In genomic region chr7:136938476-136938875, GRCh38 we compare ENCODE assay signal across 28 cellular contexts.
"Had no signal": no experiment of that assay in that cellular context is flagged by ENCODE, and none has a peak within 500 bp of the region (broad histone marks: within the 10 kb centered on the region; RNA-seq: fewer than 3 reads in every experiment).

No MANE protein-coding gene starts in this region.

- ATAC-seq: activated CD8-positive, alpha-beta memory T cell treated with anti-CD3 and anti-CD28 coated beads, Interleukin-2, amount 10 ng/mL, durations not matched to agents 7 days and 5 days; activated naive CD4-positive, alpha-beta T cell treated with anti-CD3 and anti-CD28 coated beads, Interleukin-2, amount 50 U/mL, for 72 hours; activated T-cell treated with anti-CD3 and anti-CD28 coated beads, Interleukin-2, amount 50 U/mL, for 72 hours; activated T-helper 17 cell treated with anti-CD3 and anti-CD28 coated beads, Interleukin-2, amount 50 U/mL, for 72 hours; body of pancreas; K562; Panc1; SK-N-SH treated with all-trans-retinoic acid at 6 μM for 48 hours; T-cell had no signal

- H3K27ac ChIP-seq: adrenal gland, body of pancreas, breast epithelium, WERI-Rb-1 had no signal

- H3K4me1 Mint-ChIP-seq: activated CD4-positive, alpha-beta memory T cell treated with anti-CD3 and anti-CD28 coated beads, Interleukin-2, amount 10 ng/mL, durations not matched to agents 7 days and 5 days; activated CD8-positive, alpha-beta memory T cell treated with anti-CD3 and anti-CD28 coated beads, Interleukin-2, amount 10 ng/mL, durations not matched to agents 7 days and 5 days; activated T-helper 17 cell treated with anti-CD3 and anti-CD28 coated beads, Interleukin-2, amount 50 U/mL, for 72 hours; T-cell had no signal

- DNase-seq: activated CD4-positive, alpha-beta memory T cell treated with anti-CD3 and anti-CD28 coated beads, Interleukin-2, amount 10 ng/mL, durations not matched to agents 7 days and 5 days; activated CD4-positive, alpha-beta T cell treated with anti-CD3 and anti-CD28 coated beads for 1 hour; activated CD4-positive, alpha-beta T cell treated with anti-CD3 and anti-CD28 coated beads for 48 hours; activated CD4-positive, CD25-positive, alpha-beta regulatory T cell; activated CD8-positive, alpha-beta memory T cell treated with anti-CD3 and anti-CD28 coated beads for 24 hours; activated CD8-positive, alpha-beta memory T cell treated with anti-CD3 and anti-CD28 coated beads, Interleukin-2, amount 10 ng/mL, durations not matched to agents 7 days and 5 days; activated CD8-positive, alpha-beta memory T cell treated with anti-CD3 and anti-CD28 coated beads, Interleukin-2, amount 50 U/mL, for 48 hours; activated effector memory CD4-positive, alpha-beta T cell treated with anti-CD3 and anti-CD28 coated beads, Interleukin-2, amount 50 U/mL, for 16 hours; activated naive CD4-positive, alpha-beta T cell treated with anti-CD3 and anti-CD28 coated beads for 36 hours; activated T-cell treated with anti-CD3 and anti-CD28 coated beads, Interleukin-2, amount 50 U/mL, for 72 hours; adrenal gland; body of pancreas; central memory CD4-positive, alpha-beta T cell; NCI-H1092 treated with DMSO at 0.1 percent for 48 hours; NCI-H1694; NCI-H2029; NCI-H345; SIG-M5; T-cell; T-helper 2 cell; T-helper 9 cell; WERI-Rb-1 had no signal

- H3K36me3 Mint-ChIP-seq: activated CD8-positive, alpha-beta memory T cell treated with anti-CD3 and anti-CD28 coated beads, Interleukin-2, amount 10 ng/mL, durations not matched to agents 7 days and 5 days; activated naive CD4-positive, alpha-beta T cell treated with anti-CD3 and anti-CD28 coated beads, Interleukin-2, amount 50 U/mL, for 72 hours; T-cell had no signal

- H3K27me3 Mint-ChIP-seq: activated CD4-positive, alpha-beta memory T cell treated with anti-CD3 and anti-CD28 coated beads, Interleukin-2, amount 10 ng/mL, durations not matched to agents 7 days and 5 days; activated CD8-positive, alpha-beta memory T cell treated with anti-CD3 and anti-CD28 coated beads, Interleukin-2, amount 10 ng/mL, durations not matched to agents 7 days and 5 days; activated T-helper 17 cell treated with anti-CD3 and anti-CD28 coated beads, Interleukin-2, amount 50 U/mL, for 72 hours; T-cell had no signal

- H3K4me3 ChIP-seq: adrenal gland, body of pancreas, breast epithelium, K562 had no signal

- H3K27me3 ChIP-seq: adrenal gland, body of pancreas, breast epithelium had no signal

- H3K9me3 ChIP-seq: adrenal gland, body of pancreas, breast epithelium had no signal

- H3K4me1 ChIP-seq: adrenal gland, body of pancreas, breast epithelium had no signal

- H3K9me3 Mint-ChIP-seq: activated naive CD4-positive, alpha-beta T cell treated with anti-CD3 and anti-CD28 coated beads for 36 hours had no signal

- H3K36me3 ChIP-seq: adrenal gland, breast epithelium, WERI-Rb-1 had no signal

- H3K27ac Mint-ChIP-seq: activated CD4-positive, alpha-beta memory T cell treated with anti-CD3 and anti-CD28 coated beads, Interleukin-2, amount 10 ng/mL, durations not matched to agents 7 days and 5 days; activated CD8-positive, alpha-beta memory T cell treated with anti-CD3 and anti-CD28 coated beads, Interleukin-2, amount 10 ng/mL, durations not matched to agents 7 days and 5 days; activated naive CD4-positive, alpha-beta T cell treated with anti-CD3 and anti-CD28 coated beads for 36 hours; activated naive CD4-positive, alpha-beta T cell treated with anti-CD3 and anti-CD28 coated beads, Interleukin-2, amount 50 U/mL, for 72 hours; activated T-cell treated with anti-CD3 and anti-CD28 coated beads, Interleukin-2, amount 50 U/mL, for 72 hours; activated T-helper 17 cell treated with anti-CD3 and anti-CD28 coated beads, Interleukin-2, amount 50 U/mL, for 72 hours; T-cell had no signal

- H3K4me3 Mint-ChIP-seq: activated CD4-positive, alpha-beta memory T cell treated with anti-CD3 and anti-CD28 coated beads, Interleukin-2, amount 10 ng/mL, durations not matched to agents 7 days and 5 days; activated CD8-positive, alpha-beta memory T cell treated with anti-CD3 and anti-CD28 coated beads, Interleukin-2, amount 10 ng/mL, durations not matched to agents 7 days and 5 days; activated naive CD4-positive, alpha-beta T cell treated with anti-CD3 and anti-CD28 coated beads for 36 hours; activated T-cell treated with anti-CD3 and anti-CD28 coated beads, Interleukin-2, amount 50 U/mL, for 72 hours; activated T-helper 17 cell treated with anti-CD3 and anti-CD28 coated beads, Interleukin-2, amount 50 U/mL, for 72 hours; T-cell had no signal
